In the genomic region with DNA sequence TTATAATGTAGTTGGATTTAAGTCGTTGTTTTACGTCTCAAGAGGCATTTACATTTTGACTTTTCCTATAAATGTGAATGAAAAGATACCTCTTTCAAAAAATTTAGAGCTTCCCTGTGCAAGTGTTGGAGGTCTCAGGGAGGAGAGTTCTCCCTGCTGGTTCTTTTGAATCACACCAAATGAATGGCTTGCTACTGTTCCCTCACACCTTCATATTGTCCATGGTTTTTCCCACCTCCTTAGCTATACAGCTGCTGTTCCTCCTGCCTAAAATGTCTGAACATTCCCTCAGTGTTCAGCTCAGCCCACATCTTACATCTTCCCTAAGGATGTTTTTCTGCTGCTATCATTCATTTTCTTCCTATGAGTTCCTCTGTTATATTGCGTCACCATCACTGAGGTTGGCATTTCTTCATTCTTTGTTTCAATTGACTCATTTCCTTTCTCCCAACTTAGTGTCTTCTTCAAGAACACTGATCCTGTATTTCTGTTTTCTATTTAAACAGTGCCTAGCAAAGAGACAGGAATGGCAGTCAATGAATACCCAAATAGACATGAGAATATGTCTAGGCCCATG, we compare ENCODE assay signal across 11 cellular contexts. TPM values are rescaled to one million over a fixed set of nuclear protein-coding genes. Genes with fewer than 3 reads are reported as not detected.
DNase-seq lines count a peak whose midpoint lies in the region; ATAC-seq and TF ChIP-seq lines count a peak whose summit lies in the region.
"Had no signal": no experiment of that assay in that cellular context is flagged by ENCODE, and none has a peak within 500 bp of the region (broad histone marks: within the 10 kb centered on the region; RNA-seq: fewer than 3 reads in every experiment).

No MANE protein-coding gene starts in this region.

- intact Hi-C loops in prostate gland (cut with DNase I) = no loop called here

- no peaks in the 10 kb centered on the region for H3K36me3 ChIP-seq in prostate gland

- H3K4me3 ChIP-seq in HL-60 (replicated peaks; ENCODE audit: insufficient read depth, low read length) (no peak overlapping the region), prostate gland (no peak overlapping the region)

- WGBS in prostate gland = 92% methylated on average over 3 of the region's 3 CpGs

- H3K27me3 ChIP-seq in HL-60 (ENCODE audit: insufficient read depth, poor library complexity, severe bottlenecking) = no peaks in the 10 kb centered on the region
- H3K27me3 ChIP-seq in prostate gland (replicated peaks; ENCODE audit: insufficient read depth) = no peaks in the 10 kb centered on the region

- ATAC-seq in WTC11 = no peak
- no peak for ATAC-seq in HG02981 (IDR thresholded peaks at IDR 0.05; ENCODE audit: unreplicated experiment)
- ATAC-seq: Right ventricle myocardium inferior had no signal

- TF ChIP-seq CTCF in AG09319 (IDR thresholded peaks at IDR 0.05; ENCODE audit: low read depth, low read length) (no peak), HL-60 (IDR thresholded peaks at IDR 0.05; ENCODE audit: insufficient read depth, low read length) (no peak), WTC11 (IDR thresholded peaks at IDR 0.05) (no peak), prostate gland (IDR thresholded peaks at IDR 0.05) (no peak)

- no peaks in the 10 kb centered on the region for H3K9me3 ChIP-seq in prostate gland

- H3K36me3 Mint-ChIP-seq in WTC11 = peaks cover 22% of the 10 kb centered on the region

- peaks cover 5% of the 10 kb centered on the region for H3K4me1 Mint-ChIP-seq in WTC11

- peak overlapping the region; percentile 45 for H3K27ac Mint-ChIP-seq in WTC11

- DNase-seq in AG09319 (ENCODE audit: extremely low read depth, low read depth) (peak; percentile 62), HL-60 (ENCODE audit: low read depth in 1 of 2, low spot score in 1 of 2) (peak; percentile 49 to 59), WTC11 (ENCODE audit: low spot score) (no peak), hepatic stellate cell (ENCODE audit: low spot score) (peak; percentile 66), islet precursor cell (no peak), prostate gland (ENCODE audit: low spot score) (no peak), cerebellar cortex (ENCODE audit: low spot score) (no peak)
- DNase-seq: posterior cingulate gyrus had no signal

- H3K4me1 ChIP-seq in prostate gland (replicated peaks) = no peaks in the 10 kb centered on the region

- no peaks in the 10 kb centered on the region for H3K27me3 Mint-ChIP-seq in WTC11 (ENCODE audit: low read depth)

- CTCF ChIA-PET in WTC11 (lab: Charles Lee) = no interaction called here

- no peak for TF ChIP-seq POLR2A in prostate gland (IDR thresholded peaks at IDR 0.05)

- no peak overlapping the region for H3K4me3 Mint-ChIP-seq in WTC11
- H3K4me3 Mint-ChIP-seq: activated T-helper 1 cell treated with anti-CD3 and anti-CD28 coated beads, Interleukin-12 subunit alpha, Interleukin-12 subunit beta, Interleukin-2, Interleukin-4 antibody, amounts not matched to agents 30 ng/mL and 10 ng/mL and 1 ng/mL, durations not matched to agents 14 hours and 24 hours and 36 hours had no signal

- H3K9me3 Mint-ChIP-seq in WTC11 = no peaks in the 10 kb centered on the region
- H3K9me3 Mint-ChIP-seq: activated T-helper 1 cell treated with anti-CD3 and anti-CD28 coated beads, Interleukin-12 subunit alpha, Interleukin-12 subunit beta, Interleukin-2, Interleukin-4 antibody, amounts not matched to agents 30 ng/mL and 10 ng/mL and 1 ng/mL, durations not matched to agents 14 hours and 24 hours and 36 hours had no signal

- H3K27ac ChIP-seq in HL-60 (replicated peaks) (no peak overlapping the region; the same call in 1 of the 2 replicates), prostate gland (no peak overlapping the region)

- POLR2A ChIA-PET in WTC11 (lab: Charles Lee) = no interaction called here

TF ChIP-seq in WTC11, 78 proteins besides CTCF, POLR2A, EP300 and RAD21:
- TF ChIP-seq, protein P1, sequence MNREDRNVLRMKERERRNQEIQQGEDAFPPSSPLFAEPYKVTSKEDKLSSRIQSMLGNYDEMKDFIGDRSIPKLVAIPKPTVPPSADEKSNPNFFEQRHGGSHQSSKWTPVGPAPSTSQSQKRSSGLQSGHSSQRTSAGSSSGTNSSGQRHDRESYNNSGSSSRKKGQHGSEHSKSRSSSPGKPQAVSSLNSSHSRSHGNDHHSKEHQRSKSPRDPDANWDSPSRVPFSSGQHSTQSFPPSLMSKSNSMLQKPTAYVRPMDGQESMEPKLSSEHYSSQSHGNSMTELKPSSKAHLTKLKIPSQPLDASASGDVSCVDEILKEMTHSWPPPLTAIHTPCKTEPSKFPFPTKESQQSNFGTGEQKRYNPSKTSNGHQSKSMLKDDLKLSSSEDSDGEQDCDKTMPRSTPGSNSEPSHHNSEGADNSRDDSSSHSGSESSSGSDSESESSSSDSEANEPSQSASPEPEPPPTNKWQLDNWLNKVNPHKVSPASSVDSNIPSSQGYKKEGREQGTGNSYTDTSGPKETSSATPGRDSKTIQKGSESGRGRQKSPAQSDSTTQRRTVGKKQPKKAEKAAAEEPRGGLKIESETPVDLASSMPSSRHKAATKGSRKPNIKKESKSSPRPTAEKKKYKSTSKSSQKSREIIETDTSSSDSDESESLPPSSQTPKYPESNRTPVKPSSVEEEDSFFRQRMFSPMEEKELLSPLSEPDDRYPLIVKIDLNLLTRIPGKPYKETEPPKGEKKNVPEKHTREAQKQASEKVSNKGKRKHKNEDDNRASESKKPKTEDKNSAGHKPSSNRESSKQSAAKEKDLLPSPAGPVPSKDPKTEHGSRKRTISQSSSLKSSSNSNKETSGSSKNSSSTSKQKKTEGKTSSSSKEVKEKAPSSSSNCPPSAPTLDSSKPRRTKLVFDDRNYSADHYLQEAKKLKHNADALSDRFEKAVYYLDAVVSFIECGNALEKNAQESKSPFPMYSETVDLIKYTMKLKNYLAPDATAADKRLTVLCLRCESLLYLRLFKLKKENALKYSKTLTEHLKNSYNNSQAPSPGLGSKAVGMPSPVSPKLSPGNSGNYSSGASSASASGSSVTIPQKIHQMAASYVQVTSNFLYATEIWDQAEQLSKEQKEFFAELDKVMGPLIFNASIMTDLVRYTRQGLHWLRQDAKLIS (CRISPR knock-in tag; IDR thresholded peaks at IDR 0.05; ENCODE audit: borderline replicate concordance) = no peak

RNA-seq across cellular contexts. Expression of a gene that starts 46.0 kb away (rescaled TPM):
- total RNA-seq in WTC11 (2021) = 99.5 to 114 TPM (median 108 TPM) in 3 replicates
- total RNA-seq in prostate gland = 100 to 1,000 TPM; 167 to 170 TPM

Comparison
In these comparisons a context has a peak if more than half of its experiments do, and no peak if none do; other contexts are left out.
1. DNase-seq: peak in AG09319 (single experiment), HL-60 (2 of 2) and hepatic stellate cell (single experiment); none in WTC11 (single experiment), islet precursor cell (single experiment), prostate gland (single experiment) and cerebellar cortex (single experiment).